29 cellular contexts compared by ENCODE assay signal in genomic region chr20:32959351-32960221, GRCh38. TPM values are rescaled to one million over a fixed set of nuclear protein-coding genes. Genes with fewer than 3 reads are reported as not detected.
A peak's percentile ranks its signal among the peaks of the same experiment; 100 is the strongest.
DNase-seq lines count a peak whose midpoint lies in the region; ATAC-seq and TF ChIP-seq lines count a peak whose summit lies in the region.
"Had no signal": no experiment of that assay in that cellular context is flagged by ENCODE, and none has a peak within 500 bp of the region (broad histone marks: within the 10 kb centered on the region; RNA-seq: fewer than 3 reads in every experiment).

No MANE protein-coding gene starts in this region.

- H3K27ac ChIP-seq in trophoblast cell (ENCODE audit: low read depth, low read length) = no peak overlapping the region
- H3K27ac ChIP-seq: adrenal gland; BLaER1 treated with 17β-estradiol and CSF1 and Interleukin-3, amounts not matched to agents 10 nM and 100 nM; thoracic aorta had no signal

- no peak overlapping the region for H3K9ac ChIP-seq in trophoblast cell (ENCODE audit: low read length)
- H3K9ac ChIP-seq: BLaER1 treated with 17β-estradiol and CSF1 and Interleukin-3, amounts not matched to agents 10 nM and 100 nM had no signal

- no peak overlapping the region for H3K23ac ChIP-seq in trophoblast cell (ENCODE audit: low read length)

- H2AK5ac ChIP-seq in trophoblast cell (ENCODE audit: low read length) = no peak overlapping the region

- ATAC-seq in stimulated activated effector memory CD8-positive, alpha-beta T cell treated with anti-CD3 and anti-CD28 coated beads, Interleukin-12 subunit alpha, Interleukin-12 subunit beta, amount 100 ng/mL, for 72 hours = no peak
- ATAC-seq: effector memory CD8-positive, alpha-beta T cell; naive thymus-derived CD8-positive, alpha-beta T cell; Panc1 had no signal

- in situ Hi-C loops in GM13977 (cut with MboI; ENCODE audit: low pct_unique_long_range_greater_than_20kb, low sequenced_read_pairs, unreplicated experiment) = loop anchor here (10.0 kb wide), 1 partner anchor 55 kb away; no protein-coding TSS in a partner anchor

- H3K27me3 ChIP-seq in trophoblast cell (ENCODE audit: insufficient read depth, low read length) = no peaks in the 10 kb centered on the region
- H3K27me3 ChIP-seq: adrenal gland; BLaER1 treated with 17β-estradiol and CSF1 and Interleukin-3, amounts not matched to agents 10 nM and 100 nM had no signal

- TF ChIP-seq CTCF in GM13977 (IDR thresholded peaks at IDR 0.05; ENCODE audit: extremely low read depth, insufficient read depth, missing control alignments) = no peak

- WGBS in trophoblast cell (ENCODE audit: extremely low coverage, insufficient coverage, insufficient read length) = no CpG with 5 or more reads among the region's 14 CpGs

- no peak overlapping the region for H2BK12ac ChIP-seq in trophoblast cell (ENCODE audit: low read length)

- no peak overlapping the region for H3K4me2 ChIP-seq in trophoblast cell (ENCODE audit: low read length)
- H3K4me2 ChIP-seq: BLaER1 treated with 17β-estradiol and CSF1 and Interleukin-3, amounts not matched to agents 10 nM and 100 nM; smooth muscle cell had no signal

- no peak overlapping the region for H2BK5ac ChIP-seq in trophoblast cell (ENCODE audit: low read depth, low read length, poor library complexity)

- H4K91ac ChIP-seq in trophoblast cell (ENCODE audit: low read depth, low read length) = no peak overlapping the region

- DNase-seq in GM13977 (ENCODE audit: low spot score) = peak; percentile 4
- peak; percentile 6 for DNase-seq in HuH-7 (ENCODE audit: low spot score)
- DNase-seq in islet precursor cell = peak; percentile 45
- no peak for DNase-seq in stimulated activated effector memory CD8-positive, alpha-beta T cell treated with anti-CD3 and anti-CD28 coated beads, Interleukin-12 subunit alpha, Interleukin-12 subunit beta, amount 100 ng/mL, for 72 hours (ENCODE audit: low spot score in 2 of 2)
- DNase-seq in SIG-M5 treated with dmso at 0.1 percent for 504 hours (lab: John Stamatoyannopoulos, UW; ENCODE audit: unreplicated experiment) = no peak
- DNase-seq in hepatic stellate cell (ENCODE audit: low spot score) = no peak
- no peak for DNase-seq in trophoblast cell
- DNase-seq: activated CD4-positive, alpha-beta T cell treated with anti-CD3 and anti-CD28 coated beads for 1 hour; activated CD8-positive, alpha-beta memory T cell treated with anti-CD3 and anti-CD28 coated beads, Interleukin-2, amount 50 U/mL, for 4 hours; activated naive CD4-positive, alpha-beta T cell treated with Interleukin-2 at 50 U/mL for 16 hours; adrenal gland; central memory CD4-positive, alpha-beta T cell; effector memory CD8-positive, alpha-beta T cell; glutamatergic neuron; Karpas-422; naive thymus-derived CD8-positive, alpha-beta T cell; NCI-H1417; NCI-H2107; SHP77 had no signal

- H3K36me3 ChIP-seq in trophoblast cell (ENCODE audit: control insufficient read depth in 1 of 2, insufficient read depth in 2 of 2, low read length in 2 of 2) = no peaks in the 10 kb centered on the region
- H3K36me3 ChIP-seq: adrenal gland, thoracic aorta had no signal

- H3K9me3 Mint-ChIP-seq in stimulated activated effector memory CD8-positive, alpha-beta T cell treated with anti-CD3 and anti-CD28 coated beads, Interleukin-12 subunit alpha, Interleukin-12 subunit beta, amount 100 ng/mL, for 72 hours = peaks cover 18% of the 10 kb centered on the region

- H3K18ac ChIP-seq in trophoblast cell (ENCODE audit: low read length) = no peak overlapping the region

- no peaks in the 10 kb centered on the region for H3K79me2 ChIP-seq in trophoblast cell (ENCODE audit: control insufficient read depth, insufficient read depth, low read length, poor library complexity)

- H3K14ac ChIP-seq in trophoblast cell (ENCODE audit: low read length) = no peak overlapping the region

- no peaks in the 10 kb centered on the region for H3K79me1 ChIP-seq in trophoblast cell (ENCODE audit: low read length)

- peak overlapping the region; percentile 9 for H3K27ac Mint-ChIP-seq in stimulated activated effector memory CD8-positive, alpha-beta T cell treated with anti-CD3 and anti-CD28 coated beads, Interleukin-12 subunit alpha, Interleukin-12 subunit beta, amount 100 ng/mL, for 72 hours
- H3K27ac Mint-ChIP-seq: activated CD4-positive, alpha-beta memory T cell treated with anti-CD3 and anti-CD28 coated beads, Interleukin-2, amount 10 ng/mL, durations not matched to agents 7 days and 5 days; stimulated activated naive CD8-positive, alpha-beta T cell treated with anti-CD3 and anti-CD28 coated beads, Interleukin-15, Interleukin-2, amounts not matched to agents 100 ng/mL and 50 ng/mL, for 24 hours had no signal

- no peak overlapping the region for H3K4me3 Mint-ChIP-seq in stimulated activated effector memory CD8-positive, alpha-beta T cell treated with anti-CD3 and anti-CD28 coated beads, Interleukin-12 subunit alpha, Interleukin-12 subunit beta, amount 100 ng/mL, for 72 hours
- H3K4me3 Mint-ChIP-seq: activated CD4-positive, alpha-beta memory T cell treated with anti-CD3 and anti-CD28 coated beads, Interleukin-2, amount 10 ng/mL, durations not matched to agents 7 days and 5 days; effector memory CD8-positive, alpha-beta T cell; naive thymus-derived CD8-positive, alpha-beta T cell; stimulated activated naive CD8-positive, alpha-beta T cell treated with anti-CD3 and anti-CD28 coated beads, Interleukin-15, Interleukin-2, amounts not matched to agents 100 ng/mL and 50 ng/mL, for 24 hours had no signal

- no peak overlapping the region for H2BK120ac ChIP-seq in trophoblast cell (ENCODE audit: insufficient read depth, low read length, poor library complexity)

- peaks cover 4% of the 10 kb centered on the region for H3K9me3 ChIP-seq in trophoblast cell (ENCODE audit: insufficient read depth, low read depth, low read length)
- H3K9me3 ChIP-seq: adrenal gland had no signal

- H3K4me1 ChIP-seq in trophoblast cell (ENCODE audit: control insufficient read depth in 1 of 2, insufficient read depth in 2 of 2, low read length in 2 of 2) = no peaks in the 10 kb centered on the region
- H3K4me1 ChIP-seq: adrenal gland, Caco-2 had no signal

- H4K12ac ChIP-seq in trophoblast cell (ENCODE audit: low read depth, low read length) = no peak overlapping the region

- H2AFZ ChIP-seq in trophoblast cell (ENCODE audit: insufficient read depth, low read length, poor library complexity) = no peak overlapping the region

- H3K4me1 Mint-ChIP-seq in stimulated activated effector memory CD8-positive, alpha-beta T cell treated with anti-CD3 and anti-CD28 coated beads, Interleukin-12 subunit alpha, Interleukin-12 subunit beta, amount 100 ng/mL, for 72 hours = peaks cover 32% of the 10 kb centered on the region
- H3K4me1 Mint-ChIP-seq: activated CD4-positive, alpha-beta memory T cell treated with anti-CD3 and anti-CD28 coated beads, Interleukin-2, amount 10 ng/mL, durations not matched to agents 7 days and 5 days had no signal

- H3K4me3 ChIP-seq in trophoblast cell (ENCODE audit: low read depth, low read length) = no peak overlapping the region
- H3K4me3 ChIP-seq: adrenal gland; BLaER1 treated with 17β-estradiol and CSF1 and Interleukin-3, amounts not matched to agents 10 nM and 100 nM; smooth muscle cell; thoracic aorta had no signal

- no peaks in the 10 kb centered on the region for H3K36me3 Mint-ChIP-seq in stimulated activated effector memory CD8-positive, alpha-beta T cell treated with anti-CD3 and anti-CD28 coated beads, Interleukin-12 subunit alpha, Interleukin-12 subunit beta, amount 100 ng/mL, for 72 hours

- no peak overlapping the region for H3K4ac ChIP-seq in trophoblast cell (ENCODE audit: low read depth, low read length)

- no peak overlapping the region for H4K8ac ChIP-seq in trophoblast cell (ENCODE audit: low read depth, low read length)

RNA-seq across cellular contexts. Expression of gene SUN5, which starts 44.6 kb away (rescaled TPM):
- not detected in 2 replicates for polyA plus RNA-seq in trophoblast cell (2013)
- polyA plus RNA-seq: adrenal gland; AG04450; esophagus; liver; naive thymus-derived CD8-positive, alpha-beta T cell; smooth muscle cell had no signal

RNA-seq across cellular contexts. Expression of gene BPIFB2, which starts 47.9 kb away (rescaled TPM):
- polyA plus RNA-seq in trophoblast cell (2013) = not detected in 2 replicates
- polyA plus RNA-seq: adrenal gland; AG04450; naive thymus-derived CD8-positive, alpha-beta T cell; smooth muscle cell had no signal

Comparison
In these comparisons a context has a peak if more than half of its experiments do, and no peak if none do; other contexts are left out.
1. DNase-seq: peak in GM13977 (single experiment), HuH-7 (single experiment) and islet precursor cell (single experiment); none in stimulated activated effector memory CD8-positive, alpha-beta T cell treated with anti-CD3 and anti-CD28 coated beads, Interleukin-12 subunit alpha, Interleukin-12 subunit beta, amount 100 ng/mL, for 72 hours (0 of 2), SIG-M5 treated with dmso at 0.1 percent for 504 hours (single experiment), hepatic stellate cell (single experiment) and trophoblast cell (0 of 2).